Comparison of ENCODE assay signal across 29 cellular contexts in the genomic region with DNA sequence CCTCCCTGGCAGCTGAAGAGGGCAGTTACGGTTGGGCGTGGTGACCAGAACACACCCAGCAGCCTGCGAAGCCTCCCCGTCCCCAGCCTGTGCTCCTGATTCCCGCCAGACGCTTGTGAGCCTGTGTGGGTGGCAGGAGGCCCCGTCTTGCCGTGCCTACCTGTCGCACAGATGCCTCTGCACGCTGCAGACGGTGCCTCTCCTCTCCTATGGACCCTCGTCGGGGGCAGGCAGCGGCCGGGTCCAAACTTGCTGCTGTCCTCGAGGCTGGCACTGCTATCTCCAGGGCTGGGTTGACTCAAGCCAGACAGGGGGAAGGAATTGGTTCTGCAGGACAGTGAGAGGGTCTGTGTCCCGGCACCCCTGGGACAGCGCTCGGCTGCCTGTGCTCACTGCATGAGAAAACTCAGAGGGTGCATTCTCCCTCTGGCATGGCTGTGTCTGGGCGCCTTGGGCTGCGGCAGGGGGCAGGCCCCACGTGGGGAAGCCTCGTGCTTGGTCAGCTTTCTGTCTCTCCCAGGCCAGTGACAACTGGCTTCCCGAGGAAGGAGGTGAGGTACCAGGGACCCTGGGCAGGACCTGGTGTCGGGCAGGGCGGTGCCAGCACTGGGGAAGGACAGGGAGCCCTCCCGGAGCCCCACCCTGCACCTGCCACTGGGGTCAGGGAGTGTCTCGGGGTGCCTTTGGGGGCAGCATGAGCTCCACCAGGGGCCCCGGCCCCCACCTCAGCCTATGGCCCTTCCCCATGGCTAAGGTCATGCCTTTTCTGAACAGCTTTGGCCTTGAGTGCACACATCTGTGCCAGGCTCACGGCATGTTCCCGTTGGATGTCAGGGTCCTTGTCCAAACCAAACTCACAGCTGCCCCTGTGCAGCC.
DNase-seq lines count a peak whose midpoint lies in the region; ATAC-seq and TF ChIP-seq lines count a peak whose summit lies in the region.
"Had no signal": no experiment of that assay in that cellular context is flagged by ENCODE, and none has a peak within 500 bp of the region (broad histone marks: within the 10 kb centered on the region; RNA-seq: fewer than 3 reads in every experiment).

No MANE protein-coding gene starts in this region.

- H3K4me3 ChIP-seq in right atrium auricular region (no peak overlapping the region), mucosa of descending colon (no peak overlapping the region), aorta (ENCODE audit: low read length in 2 of 2) (no peak overlapping the region)
- H3K4me3 ChIP-seq: esophagus squamous epithelium, GM23338, heart right ventricle, K562, pancreas, Peyer's patch, SJCRH30, transverse colon had no signal

- no peak for ATAC-seq in Right ventricle myocardium inferior
- no peak for ATAC-seq in left cardiac atrium
- ATAC-seq in mucosa of descending colon = peak; percentile 18
- peak; percentile 19 for ATAC-seq in aorta (ENCODE audit: low FRiP score)
- ATAC-seq in GM21723 (IDR thresholded peaks at IDR 0.05; ENCODE audit: unreplicated experiment) = no peak
- ATAC-seq: foreskin keratinocyte, GM23338, heart right ventricle, K562, pancreas, right cardiac atrium, T-cell, WTC11 had no signal

- H3K4me1 ChIP-seq in right atrium auricular region = no peaks in the 10 kb centered on the region
- no peaks in the 10 kb centered on the region for H3K4me1 ChIP-seq in mucosa of descending colon (ENCODE audit: low read depth)
- H3K4me1 ChIP-seq in aorta (ENCODE audit: control insufficient read depth in 1 of 2, insufficient read depth in 2 of 2, low read length in 2 of 2) = no peaks in the 10 kb centered on the region
- H3K4me1 ChIP-seq: esophagus squamous epithelium, foreskin keratinocyte, heart right ventricle, pancreas, Peyer's patch, SJCRH30, transverse colon had no signal

- H3K27ac ChIP-seq in right atrium auricular region (no peak overlapping the region), aorta (ENCODE audit: low read depth in 1 of 2, low read length in 2 of 2) (no peak overlapping the region)
- H3K27ac ChIP-seq: esophagus squamous epithelium, foreskin keratinocyte, heart right ventricle, pancreas, Peyer's patch, SJCRH30, transverse colon had no signal

- DNase-seq in Right ventricle myocardium inferior (ENCODE audit: missing footprints) (peak; percentile 43), right atrium auricular region (ENCODE audit: low spot score) (no peak), left cardiac atrium (peak; percentile 16), mucosa of descending colon (peak in 2 of 3 donors; percentile 14 to 34), aorta (peak in 1 of 2 donors; percentile 63), SHP77 treated with DMSO at 0.1 percent for 48 hours (lab: John Stamatoyannopoulos, UW) (no peak), NCI-H2081 (lab: John Stamatoyannopoulos, UW) (no peak)
- DNase-seq: activated CD4-positive, alpha-beta T cell treated with anti-CD3 and anti-CD28 coated beads, Interleukin-2, amount 50 U/mL, for 1 hour; activated T-cell treated with anti-CD3 and anti-CD28 coated beads, Interleukin-2, amount 50 U/mL, for 1 hour; dermis blood vessel endothelial cell; esophagus squamous epithelium; foreskin keratinocyte; NCI-H1105; NCI-H187 treated with DMSO at 0.1 percent for 48 hours; NCI-H2227 treated with DMSO at 0.1 percent for 48 hours; NCI-H526 treated with DMSO at 0.1 percent for 48 hours; SJCRH30; stimulated activated CD4-positive, alpha-beta T cell treated with anti-CD3 and anti-CD28 coated beads, Interleukin-12 subunit alpha, Interleukin-12 subunit beta, amount 100 ng/mL, for 4 hours; stimulated activated CD4-positive, alpha-beta T cell treated with anti-CD3 and anti-CD28 coated beads, Interleukin-2, amount 100 ng/mL, for 48 hours; T-cell; transverse colon had no signal

- no peaks in the 10 kb centered on the region for H3K9me3 ChIP-seq in right atrium auricular region
- no peaks in the 10 kb centered on the region for H3K9me3 ChIP-seq in mucosa of descending colon
- no peaks in the 10 kb centered on the region for H3K9me3 ChIP-seq in aorta (ENCODE audit: control insufficient read depth, low read length)
- H3K9me3 ChIP-seq: esophagus squamous epithelium, heart right ventricle, pancreas, Peyer's patch, SJCRH30, transverse colon had no signal

- WGBS in aorta, 2 donors = 81 to 82% methylated on average over 31 of the region's 31 CpGs

- no peaks in the 10 kb centered on the region for H3K27me3 ChIP-seq in right atrium auricular region
- no peaks in the 10 kb centered on the region for H3K27me3 ChIP-seq in aorta (ENCODE audit: control insufficient read depth in 1 of 2, insufficient read depth in 2 of 2, low read length in 1 of 2)
- H3K27me3 ChIP-seq: foreskin keratinocyte, pancreas, Peyer's patch had no signal

- H3K36me3 ChIP-seq in right atrium auricular region = no peaks in the 10 kb centered on the region
- H3K36me3 ChIP-seq in mucosa of descending colon (ENCODE audit: low read depth) = no peaks in the 10 kb centered on the region
- H3K36me3 ChIP-seq in aorta (ENCODE audit: control insufficient read depth in 1 of 2, insufficient read depth in 2 of 2, low read length in 1 of 2) = no peaks in the 10 kb centered on the region
- H3K36me3 ChIP-seq: esophagus squamous epithelium, heart right ventricle, pancreas, Peyer's patch, SJCRH30, transverse colon had no signal

- intact Hi-C loops in Right ventricle myocardium inferior (cut with DNase I) = no loop called here
- intact Hi-C loops in left cardiac atrium (cut with DNase I) = no loop called here
- intact Hi-C loops in mucosa of descending colon (cut with DNase I, micrococcal nuclease) = no loop called here
- intact Hi-C loops in aorta (cut with DNase I) = no loop called here

- TF ChIP-seq CTCF in right atrium auricular region (IDR thresholded peaks at IDR 0.05) = no peak
- TF ChIP-seq CTCF in mucosa of descending colon (IDR thresholded peaks at IDR 0.05) = no peak

Comparison
In these comparisons a context has a peak if more than half of its experiments do, and no peak if none do; other contexts are left out.
1. DNase-seq: peak in Right ventricle myocardium inferior (single experiment), left cardiac atrium (single experiment) and mucosa of descending colon (2 of 3); none in right atrium auricular region (single experiment), SHP77 treated with DMSO at 0.1 percent for 48 hours (single experiment) and NCI-H2081 (0 of 2).
2. ATAC-seq: peak in mucosa of descending colon (single experiment) and aorta (single experiment); none in Right ventricle myocardium inferior (single experiment), left cardiac atrium (0 of 2) and GM21723 (single experiment).